In the genomic region with DNA sequence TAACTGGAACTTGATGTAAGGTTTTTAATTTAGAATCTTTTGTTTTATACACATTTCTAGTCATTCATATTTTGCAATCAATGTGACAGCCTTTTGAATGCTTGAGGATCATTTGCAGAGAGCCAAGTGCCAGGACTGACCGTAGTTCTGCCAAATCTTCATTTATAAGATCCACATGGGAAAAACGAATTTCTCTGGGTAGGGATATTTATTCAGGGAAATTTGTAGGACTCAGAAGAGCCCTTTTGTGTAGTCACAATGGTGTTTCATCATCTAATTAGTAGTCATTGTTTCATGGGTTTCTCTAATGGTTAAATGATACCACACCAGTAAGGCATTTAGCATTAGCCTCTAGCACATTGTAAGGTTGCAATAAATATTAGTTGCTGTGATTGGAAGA, we compare ENCODE assay signal across 17 cellular contexts.
"Had no signal": no experiment of that assay in that cellular context is flagged by ENCODE, and none has a peak within 500 bp of the region (broad histone marks: within the 10 kb centered on the region; RNA-seq: fewer than 3 reads in every experiment).

No MANE protein-coding gene starts in this region.

- H3K27me3 Mint-ChIP-seq: activated B cell treated with CpG ODN at 0.5 μM for 24 hours; activated CD4-positive, alpha-beta T cell treated with anti-CD3 and anti-CD28 coated beads, Interleukin-2, amount 10 ng/mL, durations not matched to agents 24 days and 14 days; activated naive CD8-positive, alpha-beta T cell treated with anti-CD3 and anti-CD28 coated beads for 36 hours; stimulated activated naive CD8-positive, alpha-beta T cell treated with anti-CD3 and anti-CD28 coated beads, Interleukin-15, amount 100 ng/mL, for 72 hours had no signal

- ATAC-seq: body of pancreas; natural killer cell; stimulated activated naive CD8-positive, alpha-beta T cell treated with anti-CD3 and anti-CD28 coated beads, Interleukin-15, amount 100 ng/mL, for 72 hours had no signal

- DNase-seq: activated B cell treated with CpG ODN at 0.5 μM for 24 hours; activated CD4-positive, alpha-beta T cell treated with anti-CD3 and anti-CD28 coated beads, Interleukin-2, amount 10 ng/mL, durations not matched to agents 24 days and 14 days; activated CD8-positive, alpha-beta memory T cell treated with anti-CD3 and anti-CD28 coated beads for 24 hours; activated naive CD8-positive, alpha-beta T cell treated with anti-CD3 and anti-CD28 coated beads for 36 hours; amygdala; body of pancreas; central memory CD4-positive, alpha-beta T cell; islet precursor cell; natural killer cell; spleen; stimulated activated CD4-positive, alpha-beta T cell treated with anti-CD3 and anti-CD28 coated beads, Interleukin-1b, Interleukin-23, amount 100 ng/mL, for 48 hours; stimulated activated naive CD8-positive, alpha-beta T cell treated with anti-CD3 and anti-CD28 coated beads, Interleukin-15, amount 100 ng/mL, for 72 hours; T-helper 2 cell; upper lobe of left lung had no signal

- H3K36me3 Mint-ChIP-seq: natural killer cell had no signal

- H3K4me3 ChIP-seq: body of pancreas, coronary artery, right atrium auricular region, spleen, upper lobe of left lung had no signal

- H3K9me3 ChIP-seq: body of pancreas, neutrophil, right atrium auricular region, spleen, upper lobe of left lung had no signal

- H3K27me3 ChIP-seq: body of pancreas, neutrophil, right atrium auricular region, spleen, upper lobe of left lung had no signal

- H3K27ac Mint-ChIP-seq: activated B cell treated with CpG ODN at 0.5 μM for 24 hours; activated CD4-positive, alpha-beta T cell treated with anti-CD3 and anti-CD28 coated beads, Interleukin-2, amount 10 ng/mL, durations not matched to agents 24 days and 14 days; activated naive CD8-positive, alpha-beta T cell treated with anti-CD3 and anti-CD28 coated beads for 36 hours; natural killer cell; stimulated activated naive CD8-positive, alpha-beta T cell treated with anti-CD3 and anti-CD28 coated beads, Interleukin-15, amount 100 ng/mL, for 72 hours had no signal

- H3K4me3 Mint-ChIP-seq: activated B cell treated with CpG ODN at 0.5 μM for 24 hours; activated CD4-positive, alpha-beta T cell treated with anti-CD3 and anti-CD28 coated beads, Interleukin-2, amount 10 ng/mL, durations not matched to agents 24 days and 14 days; activated naive CD8-positive, alpha-beta T cell treated with anti-CD3 and anti-CD28 coated beads for 36 hours; natural killer cell; stimulated activated naive CD8-positive, alpha-beta T cell treated with anti-CD3 and anti-CD28 coated beads, Interleukin-15, amount 100 ng/mL, for 72 hours had no signal

- H3K4me1 Mint-ChIP-seq: activated B cell treated with CpG ODN at 0.5 μM for 24 hours, natural killer cell had no signal

- H3K36me3 ChIP-seq: neutrophil, right atrium auricular region had no signal

- H3K9me3 Mint-ChIP-seq: activated CD4-positive, alpha-beta T cell treated with anti-CD3 and anti-CD28 coated beads, Interleukin-2, amount 10 ng/mL, durations not matched to agents 24 days and 14 days; natural killer cell; stimulated activated naive CD8-positive, alpha-beta T cell treated with anti-CD3 and anti-CD28 coated beads, Interleukin-15, amount 100 ng/mL, for 72 hours had no signal

- H3K27ac ChIP-seq: coronary artery, neutrophil, spleen had no signal
